ENCODE assay signal across 8 cellular contexts in the genomic region with DNA sequence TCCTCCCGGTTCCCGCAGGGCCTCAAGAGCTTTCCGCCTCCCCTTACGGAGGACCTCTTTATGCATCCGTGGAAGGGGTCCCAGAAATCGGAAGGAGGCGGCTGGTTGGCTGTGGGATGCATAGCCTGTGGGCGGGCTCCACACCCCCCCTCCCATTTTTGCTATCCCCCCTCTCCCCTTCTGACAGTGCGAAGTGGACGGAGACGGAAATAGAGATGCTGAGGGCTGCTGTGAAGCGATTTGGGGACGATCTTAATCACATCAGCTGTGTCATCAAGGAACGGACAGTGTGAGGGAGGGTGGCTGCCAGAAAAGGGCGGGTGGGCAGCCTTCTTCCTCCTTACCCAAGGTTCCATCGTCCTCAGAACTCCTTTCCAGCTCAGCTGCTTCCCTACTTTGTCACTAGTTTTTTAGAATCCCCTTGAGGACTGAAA. TPM values are rescaled to one million over a fixed set of nuclear protein-coding genes. Genes with fewer than 3 reads are reported as not detected.
DNase-seq lines count a peak whose midpoint lies in the region; ATAC-seq and TF ChIP-seq lines count a peak whose summit lies in the region.

No MANE protein-coding gene starts in this region.

- DNase-seq in activated naive CD4-positive, alpha-beta T cell treated with Interleukin-2 at 50 U/mL for 16 hours, result peak; percentile 33
- no peak for DNase-seq in activated naive CD4-positive, alpha-beta T cell (lab: John Stamatoyannopoulos, UW)
- DNase-seq in lower leg skin (ENCODE audit: low spot score in 2 of 2), result peak in 1 of 2 donors; percentile 21
- no peak for DNase-seq in type B pancreatic cell (ENCODE audit: extremely low spot score, unreplicated experiment)
- DNase-seq in activated gamma-delta T cell (lab: John Stamatoyannopoulos, UW), result no peak
- DNase-seq in SKM-1 treated with dmso at 0.1 percent for 144 hours (lab: John Stamatoyannopoulos, UW; ENCODE audit: unreplicated experiment), result no peak

- ATAC-seq in HG02970 (IDR thresholded peaks at IDR 0.05; ENCODE audit: low FRiP score, unreplicated experiment), result no peak

- peak overlapping the region; percentile 90 for H3K4me3 Mint-ChIP-seq in type B pancreatic cell

- TF ChIP-seq POLR2A in lower leg skin (IDR thresholded peaks at IDR 0.05), result no peak

- 38 to 40% methylated on average over 16 of the region's 16 CpGs for WGBS in lower leg skin, 2 donors

- TF ChIP-seq CTCF in lower leg skin (IDR thresholded peaks at IDR 0.05) (no peak), type B pancreatic cell (conservative IDR thresholded peaks at IDR 0.05) (no peak)

- no peaks in the 10 kb centered on the region for H3K36me3 Mint-ChIP-seq in type B pancreatic cell

- H3K4me3 ChIP-seq in lower leg skin (ENCODE audit: low read depth, poor library complexity, severe bottlenecking), result peak overlapping the region; percentile 8

- peaks cover 1% of the 10 kb centered on the region for H3K27me3 Mint-ChIP-seq in type B pancreatic cell

- H3K9me3 Mint-ChIP-seq in type B pancreatic cell, result no peaks in the 10 kb centered on the region

- peak overlapping the region; percentile 96 for H3K27ac ChIP-seq in angular gyrus (ENCODE audit: low read depth, low read length)

- H3K4me1 Mint-ChIP-seq in type B pancreatic cell (ENCODE audit: unreplicated experiment), result peaks cover 37% of the 10 kb centered on the region

- intact Hi-C loops in lower leg skin (cut with DNase I; ENCODE audit: low total_unique reads), result no loop called here

- peak overlapping the region; percentile 88 for H3K27ac Mint-ChIP-seq in type B pancreatic cell

RNA-seq across cellular contexts. Expression of a gene that starts 3.2 kb away (rescaled TPM):
- total RNA-seq in lower leg skin (100 to 1,000 TPM; 187 to 231 (median 220) TPM), type B pancreatic cell (ENCODE audit: low replicate concordance) (176 and 208 TPM in 2 replicates)

RNA-seq across cellular contexts. Expression of a gene that starts 7.2 kb away (rescaled TPM):
- total RNA-seq in lower leg skin (1 to 10 TPM in 3 of 4 donors, under 1 TPM in 1; 0.72 to 5.1 (median 2.1) TPM), type B pancreatic cell (ENCODE audit: low replicate concordance) (not detected in 2 replicates)

RNA-seq across cellular contexts. Expression of a gene that starts 19.8 kb away (rescaled TPM):
- total RNA-seq in lower leg skin (10 to 100 TPM; 17.1 to 32.5 (median 21.9) TPM), type B pancreatic cell (ENCODE audit: low replicate concordance) (0.34 and 2.1 TPM in 2 replicates)

RNA-seq across cellular contexts. Expression of a gene that starts 20.2 kb away (rescaled TPM):
- total RNA-seq in lower leg skin (1 to 10 TPM; 1.0 to 5.2 (median 2.6) TPM), type B pancreatic cell (ENCODE audit: low replicate concordance) (13.5 and 15.5 TPM in 2 replicates)

RNA-seq across cellular contexts. Expression of a gene that starts 28.3 kb away (rescaled TPM):
- total RNA-seq in lower leg skin (1 to 10 TPM; 1.1 to 6.3 (median 4.1) TPM), type B pancreatic cell (ENCODE audit: low replicate concordance) (3.9 and 10.5 TPM in 2 replicates)
